Comparison of ENCODE assay signal across 24 cellular contexts in genomic region chr19:40791349-40791748, GRCh38. TPM values are rescaled to one million over a fixed set of nuclear protein-coding genes. Genes with fewer than 3 reads are reported as not detected.
DNase-seq lines count a peak whose midpoint lies in the region; ATAC-seq and TF ChIP-seq lines count a peak whose summit lies in the region.
"Had no signal": no experiment of that assay in that cellular context is flagged by ENCODE, and none has a peak within 500 bp of the region (broad histone marks: within the 10 kb centered on the region; RNA-seq: fewer than 3 reads in every experiment).

No MANE protein-coding gene starts in this region.

- peak overlapping the region; percentile 82 to 85 for H3K27ac ChIP-seq in ascending aorta
- H3K27ac ChIP-seq in mucosa of rectum (ENCODE audit: low read depth in 2 of 2, low read length in 2 of 2), result peak overlapping the region; percentile 82
- H3K27ac ChIP-seq in temporal lobe (ENCODE audit: low read depth, low read length), result peak overlapping the region; percentile 17
- H3K27ac ChIP-seq: BLaER1 treated with 17β-estradiol and CSF1 and Interleukin-3, amounts not matched to agents 10 nM and 100 nM; body of pancreas; testis had no signal

- H3K27ac Mint-ChIP-seq in IgD-negative memory B cell, result peak overlapping the region in 2 of 3 donors; percentile 54 to 70

- H3K36me3 Mint-ChIP-seq in IgD-negative memory B cell, result peaks cover 3% of the 10 kb centered on the region

- H3K9me3 ChIP-seq in ascending aorta (no peaks in the 10 kb centered on the region), mucosa of rectum (ENCODE audit: control insufficient read depth in 2 of 2, low read length in 2 of 2) (no peaks in the 10 kb centered on the region)
- H3K9me3 ChIP-seq: BLaER1 treated with 17β-estradiol and CSF1 and Interleukin-3, amounts not matched to agents 10 nM and 100 nM; body of pancreas; esophagus squamous epithelium; testis had no signal

- H3K9me3 Mint-ChIP-seq in IgD-negative memory B cell, result no peaks in the 10 kb centered on the region
- H3K9me3 Mint-ChIP-seq: memory B cell had no signal

- H3K4me3 ChIP-seq in ascending aorta (no peak overlapping the region), mucosa of rectum (ENCODE audit: low read length in 2 of 2) (no peak overlapping the region)
- H3K4me3 ChIP-seq: BLaER1 treated with 17β-estradiol and CSF1 and Interleukin-3, amounts not matched to agents 10 nM and 100 nM; body of pancreas; esophagus squamous epithelium; testis had no signal

- peaks cover 11 to 16% of the 10 kb centered on the region in 2 donors for H3K36me3 ChIP-seq in ascending aorta
- peaks cover 5 to 18% of the 10 kb centered on the region in 2 donors for H3K36me3 ChIP-seq in mucosa of rectum (ENCODE audit: control insufficient read depth in 2 of 2, insufficient read depth in 2 of 2, low read length in 2 of 2)

- intact Hi-C loops in ascending aorta (cut with DNase I), result loop anchor here (5.0 to 10.0 kb wide), 2 partner anchors 367 to 431 kb away; partner anchors contain the start of gene SERTAD1

- H3K4me3 Mint-ChIP-seq in IgD-negative memory B cell, result peak overlapping the region in 1 of 4 donors; percentile 17
- H3K4me3 Mint-ChIP-seq: memory B cell had no signal

- H3K27me3 Mint-ChIP-seq in IgD-negative memory B cell, result no peaks in the 10 kb centered on the region
- H3K27me3 Mint-ChIP-seq: memory B cell had no signal

- H3K4me1 ChIP-seq in ascending aorta (peaks cover 14 to 32% of the 10 kb centered on the region in 2 donors), mucosa of rectum (ENCODE audit: control insufficient read depth in 2 of 2, insufficient read depth in 2 of 2, low read length in 2 of 2) (peaks cover 15 to 17% of the 10 kb centered on the region in 2 donors)
- H3K4me1 ChIP-seq: body of pancreas, testis had no signal

- TF ChIP-seq CTCF in ascending aorta (IDR thresholded peaks at IDR 0.05), result no peak

- H3K27me3 ChIP-seq in ascending aorta (no peaks in the 10 kb centered on the region), mucosa of rectum (ENCODE audit: control insufficient read depth in 2 of 2, insufficient read depth in 2 of 2, low read length in 2 of 2) (no peaks in the 10 kb centered on the region)
- H3K27me3 ChIP-seq: BLaER1 treated with 17β-estradiol and CSF1 and Interleukin-3, amounts not matched to agents 10 nM and 100 nM; body of pancreas; esophagus squamous epithelium; testis had no signal

- peak overlapping the region in 1 of 2 donors; percentile 24 for H3K9ac ChIP-seq in mucosa of rectum (ENCODE audit: low read depth in 1 of 2, low read length in 2 of 2)

- DNase-seq in ascending aorta (ENCODE audit: low spot score in 2 of 2) (peak in 1 of 2 donors; percentile 84), NCI-H146 treated with DMSO at 0.1 percent for 48 hours (lab: John Stamatoyannopoulos, UW; ENCODE audit: unreplicated experiment) (no peak)
- DNase-seq: activated CD4-positive, alpha-beta T cell treated with anti-CD3 and anti-CD28 coated beads for 1 hour; activated CD8-positive, alpha-beta memory T cell treated with anti-CD3 and anti-CD28 coated beads, Interleukin-2, amount 50 U/mL, for 4 hours; activated gamma-delta T cell; body of pancreas; dermis blood vessel endothelial cell; esophagus squamous epithelium; MM.1S; NCI-H187; NCI-H524 treated with DMSO at 0.1 percent for 48 hours; nucleus accumbens; stimulated activated CD4-positive, alpha-beta T cell treated with anti-CD3 and anti-CD28 coated beads, Interleukin-1b, Interleukin-23, amount 100 ng/mL, for 48 hours; T1000; testis had no signal

- ATAC-seq in HG03521 (IDR thresholded peaks at IDR 0.05; ENCODE audit: unreplicated experiment), result no peak
- no peak for ATAC-seq in HG02623 (IDR thresholded peaks at IDR 0.05; ENCODE audit: unreplicated experiment)
- ATAC-seq: body of pancreas, sciatic nerve had no signal

- peaks cover 6 to 13% (median 11%) of the 10 kb centered on the region in 3 donors for H3K4me1 Mint-ChIP-seq in IgD-negative memory B cell

RNA-seq across cellular contexts. Expression of gene EGLN2, which starts 7.6 kb away (rescaled TPM):
- polyA plus RNA-seq in IgD-negative memory B cell, result 181 TPM
- total RNA-seq in ascending aorta, result 149 TPM
- 34.9 TPM for total RNA-seq in temporal lobe

RNA-seq across cellular contexts. Expression of gene RAB4B, which starts 13.3 kb away (rescaled TPM):
- polyA plus RNA-seq in IgD-negative memory B cell, result 141 TPM
- total RNA-seq in ascending aorta (56.8 TPM), temporal lobe (9.8 TPM)

RNA-seq across cellular contexts. Expression of gene MIA, which starts 16.0 kb away (rescaled TPM):
- not detected for polyA plus RNA-seq in IgD-negative memory B cell
- not detected for total RNA-seq in ascending aorta
- 0.74 TPM for total RNA-seq in temporal lobe
- total RNA-seq: glomerular endothelial cell had no signal

RNA-seq across cellular contexts. Expression of gene SNRPA, which starts 40.3 kb away (rescaled TPM):
- polyA plus RNA-seq in IgD-negative memory B cell, result 96.4 TPM
- total RNA-seq in ascending aorta, result 154 TPM
- 11.3 TPM for total RNA-seq in temporal lobe

RNA-seq across cellular contexts. Expression of gene ACTMAP, which starts 41.1 kb away (rescaled TPM):
- 4.9 TPM for polyA plus RNA-seq in IgD-negative memory B cell
- total RNA-seq in ascending aorta (8.3 TPM), temporal lobe (0.74 TPM)

Comparison
In these comparisons a context has a peak if more than half of its experiments do, and no peak if none do; other contexts are left out.
1. H3K27ac ChIP-seq: peak in every context shown above with its lines; median percentile 84 in ascending aorta; 82 in mucosa of rectum; 17 in temporal lobe.